9 cellular contexts compared by ENCODE assay signal in genomic region chrX:73867144-73867543, GRCh38. TPM values are rescaled to one million over a fixed set of nuclear protein-coding genes. Genes with fewer than 3 reads are reported as not detected.
"Had no signal": no experiment of that assay in that cellular context is flagged by ENCODE, and none has a peak within 500 bp of the region (broad histone marks: within the 10 kb centered on the region; RNA-seq: fewer than 3 reads in every experiment).

No MANE protein-coding gene starts in this region.

- FAIRE-seq: H1, H54, HepG2 had no signal

- H3K36me3 Mint-ChIP-seq: IgD-negative memory B cell had no signal

- ATAC-seq: GM23338, HepG2 had no signal

- H3K9me3 Mint-ChIP-seq: GM23338, IgD-negative memory B cell had no signal

- DNase-seq: H9, HCEC 1CT had no signal

- H3K4me3 ChIP-seq: GM23338 had no signal

- H3K4me3 Mint-ChIP-seq: GM23338, H9, IgD-negative memory B cell had no signal

- H3K4me1 Mint-ChIP-seq: GM23338 had no signal

- H3K27ac Mint-ChIP-seq: GM23338, IgD-negative memory B cell had no signal

- H3K27ac ChIP-seq: HL-60 had no signal

RNA-seq across cellular contexts. Expression of gene XIST, which starts 14.6 kb away (rescaled TPM):
- total RNA-seq: HT1080 had no signal
